In genomic region chrX:123884809-123885408, GRCh38 we compare ENCODE assay signal across 8 cellular contexts. TPM values are rescaled to one million over a fixed set of nuclear protein-coding genes. Genes with fewer than 3 reads are reported as not detected.
DNase-seq lines count a peak whose midpoint lies in the region; ATAC-seq, FAIRE-seq and TF ChIP-seq lines count a peak whose summit lies in the region.

No MANE protein-coding gene starts in this region.

- no peak overlapping the region for H3K4me3 ChIP-seq in OCI-LY7 (ENCODE audit: low read depth, low read length, poor library complexity, severe bottlenecking)
- no peak overlapping the region for H3K4me3 ChIP-seq in mucosa of descending colon
- H3K4me3 ChIP-seq in sigmoid colon = no peak overlapping the region

- in situ Hi-C loops in KBM-7 (cut with MboI; ENCODE audit: low pct_unique_long_range_greater_than_20kb, low sequenced_read_pairs) = no loop called here

- H4K20me1 ChIP-seq in OCI-LY7 (ENCODE audit: insufficient read depth, low read length) = no peaks in the 10 kb centered on the region

- no peak for TF ChIP-seq POLR2A in sigmoid colon (IDR thresholded peaks at IDR 0.05)

- H3K9me2 ChIP-seq in OCI-LY7 (ENCODE audit: insufficient read depth, low read length) = no peaks in the 10 kb centered on the region

- ATAC-seq in mucosa of descending colon (peak; percentile 74), GM18873 (IDR thresholded peaks at IDR 0.05; ENCODE audit: low FRiP score, unreplicated experiment) (no peak)

- H3K9me3 ChIP-seq in OCI-LY7 (ENCODE audit: low read length) = no peaks in the 10 kb centered on the region
- no peaks in the 10 kb centered on the region for H3K9me3 ChIP-seq in mucosa of descending colon
- no peaks in the 10 kb centered on the region for H3K9me3 ChIP-seq in sigmoid colon

- peak; percentile 14 for DNase-seq in stimulated activated CD4-positive, alpha-beta T cell treated with anti-CD3 and anti-CD28 coated beads, Interleukin-15, amount 100 ng/mL, for 24 hours
- no peak for DNase-seq in stimulated activated CD4-positive, alpha-beta T cell treated with anti-CD3 and anti-CD28 coated beads, Interleukin-1b, Interleukin-23, amount 100 ng/mL, for 48 hours
- DNase-seq in KBM-7 = peak; percentile 76
- peak; percentile 69 for DNase-seq in OCI-LY7 (ENCODE audit: low spot score)
- DNase-seq in mucosa of descending colon = peak in 1 of 3 donors; percentile 72
- DNase-seq in sigmoid colon = no peak

- POLR2A ChIA-PET in OCI-LY7 (lab: Charles Lee) = no interaction called here

- no peaks in the 10 kb centered on the region for H3K27me3 ChIP-seq in sigmoid colon

- no TSS peak for BruUV-seq in OCI-LY7 (replicated peaks; lab: Mats Ljungman, UMichigan)

- peak; percentile 79 for TF ChIP-seq CTCF in OCI-LY7 (conservative IDR thresholded peaks at IDR 0.05; ENCODE audit: low read length)
- TF ChIP-seq CTCF in mucosa of descending colon (IDR thresholded peaks at IDR 0.05) = peak; percentile 10
- TF ChIP-seq CTCF in sigmoid colon (IDR thresholded peaks at IDR 0.05) = peak in 1 of 4 experiments; percentile 38

- CTCF ChIA-PET in OCI-LY7 (lab: Charles Lee; ENCODE audit: unreplicated experiment) = no interaction called here

- TF ChIP-seq EP300 in sigmoid colon (IDR thresholded peaks at IDR 0.05) = no peak

- H3K79me2 ChIP-seq in OCI-LY7 (ENCODE audit: insufficient read depth, low read depth, low read length) = peaks cover 15% of the 10 kb centered on the region; the same call in 1 of the 2 replicates

- intact Hi-C loops in OCI-LY7 (cut with micrococcal nuclease; ENCODE audit: unreplicated experiment) (loop anchor here (5.0 kb wide), 1 partner anchor 53 kb away; no protein-coding TSS in a partner anchor), mucosa of descending colon (cut with DNase I, micrococcal nuclease) (no loop called here), sigmoid colon (cut with DNase I) (loop anchor here (5.0 kb wide), 1 partner anchor 53 kb away; no protein-coding TSS in a partner anchor)

- H3K4me1 ChIP-seq in OCI-LY7 (ENCODE audit: insufficient read depth, low read length, poor library complexity, severe bottlenecking) = peaks cover 3% of the 10 kb centered on the region
- H3K4me1 ChIP-seq in mucosa of descending colon (ENCODE audit: low read depth) = no peaks in the 10 kb centered on the region
- H3K4me1 ChIP-seq in sigmoid colon = no peaks in the 10 kb centered on the region

- FAIRE-seq in colon (lab: Jason Lieb, UNC) = peak; percentile 98

- H2AFZ ChIP-seq in OCI-LY7 (ENCODE audit: low read length) = no peak overlapping the region

- peaks cover 21% of the 10 kb centered on the region for H3K36me3 ChIP-seq in OCI-LY7 (ENCODE audit: insufficient read depth, low read length)
- H3K36me3 ChIP-seq in mucosa of descending colon (ENCODE audit: low read depth) = no peaks in the 10 kb centered on the region
- H3K36me3 ChIP-seq in sigmoid colon = peaks cover 0 to 11% (median 0%) of the 10 kb centered on the region in 4 donors

- H3K27ac ChIP-seq in OCI-LY7 (ENCODE audit: low read depth, low read length, poor library complexity, severe bottlenecking) (no peak overlapping the region), sigmoid colon (no peak overlapping the region)

- H3K4me2 ChIP-seq in OCI-LY7 (ENCODE audit: low read length) = no peak overlapping the region

RNA-seq across cellular contexts. Expression of gene XIAP, which starts 25.1 kb away (rescaled TPM):
- total RNA-seq in OCI-LY7 (2014; rRNA removed; shearing (Covaris generic)) = 20.2 and 29.7 TPM in 2 replicates
- total RNA-seq in OCI-LY7 (2022) = 28.7 and 34.0 TPM in 2 replicates
- total RNA-seq in mucosa of descending colon = 10 to 100 TPM; 72.4 to 82.2 (median 73.9) TPM
- 10 to 100 TPM; 28.3 to 42.1 (median 33.0) TPM for total RNA-seq in sigmoid colon
- 10 to 100 TPM; 19.2 to 24.0 (median 20.5) TPM for polyA plus RNA-seq in sigmoid colon

Comparison
In these comparisons a context has a peak if more than half of its experiments do, and no peak if none do; other contexts are left out.
1. DNase-seq: peak in stimulated activated CD4-positive, alpha-beta T cell treated with anti-CD3 and anti-CD28 coated beads, Interleukin-15, amount 100 ng/mL, for 24 hours (single experiment), KBM-7 (single experiment) and OCI-LY7 (single experiment); none in stimulated activated CD4-positive, alpha-beta T cell treated with anti-CD3 and anti-CD28 coated beads, Interleukin-1b, Interleukin-23, amount 100 ng/mL, for 48 hours (single experiment) and sigmoid colon (single experiment).
2. intact Hi-C loops: an anchor here in OCI-LY7 (5.0 kb wide) and sigmoid colon (5.0 kb wide); none called in mucosa of descending colon.